ENCODE assay signal across 8 cellular contexts in the genomic region with DNA sequence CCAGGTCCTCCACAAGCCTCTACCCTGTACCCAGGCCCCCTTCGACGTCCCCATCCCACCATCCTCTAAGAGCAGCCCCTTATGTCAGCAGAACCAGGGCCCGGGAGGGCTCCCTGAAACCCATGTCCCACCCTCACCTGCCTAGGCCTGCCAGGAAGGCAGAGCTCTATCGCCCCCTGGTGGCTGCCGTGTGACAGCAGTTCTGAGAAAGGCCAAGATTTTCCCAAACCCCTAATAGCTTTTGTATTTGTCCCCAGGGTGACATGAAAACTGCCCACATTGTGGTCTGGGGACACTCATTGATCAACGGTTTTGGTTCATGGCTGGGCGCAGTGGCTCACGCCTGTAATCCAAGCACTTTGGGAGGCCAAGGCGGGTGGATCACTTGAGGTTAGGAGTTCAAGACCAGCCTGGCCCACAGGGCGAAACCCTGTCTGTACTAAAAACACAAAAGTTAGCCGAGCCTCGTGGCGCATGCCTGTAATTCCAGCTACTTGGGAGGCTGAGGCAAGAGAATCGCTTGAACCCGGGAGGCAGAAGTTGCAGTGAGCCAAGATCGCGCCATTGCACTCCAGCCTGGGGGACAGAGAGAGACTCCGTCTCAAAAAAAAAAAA. TPM values are rescaled to one million over a fixed set of nuclear protein-coding genes. Genes with fewer than 3 reads are reported as not detected.
DNase-seq lines count a peak whose midpoint lies in the region; ATAC-seq, FAIRE-seq and TF ChIP-seq lines count a peak whose summit lies in the region.
"Not testable (repeated sequence)": the region's sequence is repeated elsewhere in the genome, so short reads cannot be mapped to it uniquely, and the experiment has no call there.

No MANE protein-coding gene starts in this region.

- H3K9me2 ChIP-seq in SK-N-SH, result not testable (repeated sequence)

- peaks cover 0 to 32% of the 10 kb centered on the region in 2 experiments; a peak in 1 of 4 replicates for H3K4me1 ChIP-seq in SK-N-SH (ENCODE audit: control insufficient read depth in 1 of 2, insufficient read depth in 2 of 2, low read depth in 1 of 2, low read length in 1 of 2)
- H3K4me1 ChIP-seq in H1 (replicated peaks in 1 of 4; ENCODE audit: control insufficient read depth in 3 of 4, insufficient read depth in 4 of 4, low read length in 3 of 4), result not testable (repeated sequence)

- H3K4me3 Mint-ChIP-seq in activated T-cell treated with anti-CD3 and anti-CD28 coated beads, Interleukin-2, amount 50 U/mL, for 4 hours, result not testable (repeated sequence)

- POLR2A ChIA-PET in SK-N-SH (lab: Yijun Ruan, JAX), result not testable (repeated sequence)
- POLR2A ChIA-PET in H1 (lab: Charles Lee; ENCODE audit: partially characterized antibody), result interaction anchor here (0.7 to 1.6 kb wide), 3 partner anchors 9 to 114 kb away, joined by 3 to 7 read pairs (median 5); no protein-coding TSS in a partner anchor

- TF ChIP-seq RAD21 in SK-N-SH (IDR thresholded peaks at IDR 0.05; ENCODE audit: low read length) (peak; percentile 95), H1 (IDR thresholded peaks at IDR 0.05 in 1 of 2, conservative IDR thresholded peaks at IDR 0.05 in 1 of 2; ENCODE audit: low read depth in 2 of 2, low read length in 2 of 2) (peak; percentile 95 to 96)

- H2BK120ac ChIP-seq in H1 (replicated peaks; ENCODE audit: low read depth, low read length), result not testable (repeated sequence)

- 38% methylated on average over 14 of the region's 18 CpGs for whole genome bisulfite sequencing in SK-N-SH (ENCODE audit: low lambda C conversion rate)
- 44% methylated on average over 18 of the region's 18 CpGs; no CpG with 5 or more reads in 1 of the 2 experiments for WGBS in H1 (ENCODE audit: extremely low coverage in 1 of 2, insufficient coverage in 1 of 2, insufficient read length in 1 of 2, insufficient replicate concordance in 2 of 2, low coverage in 1 of 2, low lambda C conversion rate in 2 of 2, missing lambda C conversion rate in 1 of 2), 2 experiments

- not testable (repeated sequence) for H4K5ac ChIP-seq in H1 (ENCODE audit: insufficient read length, low read depth, low read length)

- not testable (repeated sequence) for H2AFZ ChIP-seq in SK-N-SH (ENCODE audit: low read depth); H1 (ENCODE audit: low read length)

- not testable (repeated sequence) for H2BK20ac ChIP-seq in H1 (ENCODE audit: low read length)

- H3K9ac ChIP-seq in SK-N-SH; H1 (replicated peaks in 1 of 4; ENCODE audit: extremely low read depth in 1 of 4, low read depth in 3 of 4, low read length in 3 of 4): not testable (repeated sequence)

- not testable (repeated sequence) for H3K18ac ChIP-seq in H1 (ENCODE audit: extremely low read depth, low read length)

- FAIRE-seq in H1 (lab: Jason Lieb, UNC), result peak; percentile 48

- not testable (repeated sequence) for TF ChIP-seq POLR2A in H1 (IDR thresholded peaks at IDR 0.05; ENCODE audit: control extremely low read depth in 1 of 2, low read depth in 2 of 2, low read length in 2 of 2)

- H2BK12ac ChIP-seq in H1 (ENCODE audit: low read depth, low read length), result not testable (repeated sequence)

- peak; percentile 18 for DNase-seq in NCI-H128 (lab: John Stamatoyannopoulos, UW; ENCODE audit: unreplicated experiment)
- DNase-seq in SK-N-SH, result peak; percentile 85
- DNase-seq in activated T-cell treated with anti-CD3 and anti-CD28 coated beads, Interleukin-2, amount 50 U/mL, for 4 hours, result peak; percentile 80
- DNase-seq in H1 (ENCODE audit: low read depth in 1 of 2, low spot score in 2 of 2), result peak; percentile 62 to 95
- peak; percentile 71 for DNase-seq in left lobe of liver (ENCODE audit: low spot score)
- peak; percentile 52 to 66 for DNase-seq in stimulated activated CD4-positive, alpha-beta T cell treated with anti-CD3 and anti-CD28 coated beads, Interleukin-15, amount 100 ng/mL, for 48 hours (ENCODE audit: low read depth in 2 of 2)

- not testable (repeated sequence) for H3F3A ChIP-seq in SK-N-SH (replicated peaks; ENCODE audit: insufficient read depth)

- H3K4ac ChIP-seq in H1 (replicated peaks; ENCODE audit: insufficient read length, low read depth, low read length), result not testable (repeated sequence)

- not testable (repeated sequence) for H3K9me3 Mint-ChIP-seq in activated T-cell treated with anti-CD3 and anti-CD28 coated beads, Interleukin-2, amount 50 U/mL, for 4 hours

- not testable (repeated sequence) for H3K9me3 ChIP-seq in SK-N-SH; H1 (ENCODE audit: insufficient read depth in 2 of 2, low read depth in 1 of 2, low read length in 1 of 2)

- H3K4me1 Mint-ChIP-seq in activated T-cell treated with anti-CD3 and anti-CD28 coated beads, Interleukin-2, amount 50 U/mL, for 4 hours (ENCODE audit: low read depth), result not testable (repeated sequence)

- CTCF ChIA-PET in SK-N-SH (lab: Yijun Ruan, JAX), result interaction anchor here (0.6 to 16.2 kb wide), 57 partner anchors 10 to 273 kb away, joined by 3 to 369 read pairs (median 5); partner anchors contain the start of genes CCDC27, LRRC47, TP73 and TPRG1L
- CTCF ChIA-PET in H1 (lab: Charles Lee; ENCODE audit: partially characterized antibody), result interaction anchor here (0.6 to 2.9 kb wide), 56 partner anchors 9 to 1914 kb away, joined by 3 to 49 read pairs (median 4); partner anchors contain the start of genes CCDC27 and TP73

- H3K27me3 ChIP-seq in SK-N-SH (ENCODE audit: insufficient read depth); H1 (replicated peaks in 1 of 4; ENCODE audit: control insufficient read depth in 3 of 4, extremely low read depth in 1 of 4, insufficient read depth in 3 of 4, low read length in 3 of 4): not testable (repeated sequence)

- H3K36me3 ChIP-seq in SK-N-SH (replicated peaks in 1 of 2; ENCODE audit: control insufficient read depth in 1 of 2, insufficient read depth in 2 of 2, low read length in 1 of 2); H1 (ENCODE audit: control insufficient read depth in 2 of 4, insufficient read depth in 4 of 4, low read length in 3 of 4): not testable (repeated sequence)

- H2BK5ac ChIP-seq in H1 (ENCODE audit: low read depth, low read length), result not testable (repeated sequence)

- H3K27ac ChIP-seq in 22Rv1; SK-N-SH (ENCODE audit: low read depth in 2 of 2, low read length in 1 of 2); H1 (ENCODE audit: low read depth, low read length): not testable (repeated sequence)

- H4K91ac ChIP-seq in H1 (replicated peaks; ENCODE audit: insufficient read length, low read length), result not testable (repeated sequence)

- H3K56ac ChIP-seq in H1 (replicated peaks; ENCODE audit: insufficient read length, low read depth, low read length), result not testable (repeated sequence)

- H3K4me3 ChIP-seq in SK-N-SH (ENCODE audit: low read depth in 2 of 2, low read length in 1 of 2), result peak overlapping the region in 1 of 2 experiments; percentile 29; a peak in 1 of 4 replicates
- H3K4me3 ChIP-seq in H1 (ENCODE audit: extremely low read depth in 1 of 4, insufficient read depth in 2 of 4, low read depth in 3 of 4, low read length in 4 of 4), result not testable (repeated sequence)

- not testable (repeated sequence) for H2AK5ac ChIP-seq in H1 (ENCODE audit: low read depth, low read length)

- H3K79me2 ChIP-seq in SK-N-SH (ENCODE audit: insufficient read depth); H1 (ENCODE audit: control insufficient read depth in 1 of 2, insufficient read depth in 2 of 2, low read length in 2 of 2): not testable (repeated sequence)

- not testable (repeated sequence) for H4K20me1 ChIP-seq in SK-N-SH (ENCODE audit: insufficient read depth); H1 (replicated peaks in 1 of 2; ENCODE audit: control insufficient read depth in 1 of 2, insufficient read depth in 2 of 2, low read length in 2 of 2)

- H3K23ac ChIP-seq in H1 (ENCODE audit: insufficient read length), result not testable (repeated sequence)

- not testable (repeated sequence) for H3K27me3 Mint-ChIP-seq in activated T-cell treated with anti-CD3 and anti-CD28 coated beads, Interleukin-2, amount 50 U/mL, for 4 hours (ENCODE audit: low read depth)

- H2BK15ac ChIP-seq in H1 (ENCODE audit: low read length), result not testable (repeated sequence)

- peak; percentile 97 for TF ChIP-seq CTCF in 22Rv1 (IDR thresholded peaks at IDR 0.05)
- TF ChIP-seq CTCF in GM12873 (IDR thresholded peaks at IDR 0.05; ENCODE audit: insufficient read depth, low read depth, low read length, missing control alignments), result peak; percentile 96
- TF ChIP-seq CTCF in SK-N-SH (IDR thresholded peaks at IDR 0.05), result peak; percentile 91
- TF ChIP-seq CTCF in H1 (IDR thresholded peaks at IDR 0.05; ENCODE audit: control extremely low read depth in 1 of 3, insufficient read depth in 1 of 3, low read depth in 1 of 3, low read length in 3 of 3), result peak in 2 of 3 experiments; percentile 93 to 96; a peak in 3 of 4 replicates

- TF ChIP-seq EP300 in SK-N-SH (IDR thresholded peaks at IDR 0.05; ENCODE audit: borderline replicate concordance in 1 of 2, low read depth in 1 of 2, low read length in 1 of 2); H1 (IDR thresholded peaks at IDR 0.05; ENCODE audit: borderline replicate concordance in 1 of 2, low read depth in 2 of 2, low read length in 2 of 2): not testable (repeated sequence)

- ATAC-seq in activated T-cell treated with anti-CD3 and anti-CD28 coated beads, Interleukin-2, amount 50 U/mL, for 4 hours, result peak; percentile 55 to 76
- peak; percentile 85 for ATAC-seq in left lobe of liver

- H4K8ac ChIP-seq in H1 (ENCODE audit: extremely low read depth, insufficient read depth, low read length), result not testable (repeated sequence)

- H3K14ac ChIP-seq in H1 (ENCODE audit: insufficient read length), result not testable (repeated sequence)

- not testable (repeated sequence) for H3K36me3 Mint-ChIP-seq in activated T-cell treated with anti-CD3 and anti-CD28 coated beads, Interleukin-2, amount 50 U/mL, for 4 hours (ENCODE audit: insufficient read depth)

- not testable (repeated sequence) for H3K79me1 ChIP-seq in H1 (ENCODE audit: low read depth, low read length)

- not testable (repeated sequence) for H3K4me2 ChIP-seq in SK-N-SH; H1 (ENCODE audit: insufficient read depth in 1 of 2, low read depth in 2 of 2, low read length in 2 of 2)

- H3K23me2 ChIP-seq in H1 (ENCODE audit: low read depth, low read length), result peaks cover 15% of the 10 kb centered on the region; the same call in 1 of the 2 replicates

RNA-seq across cellular contexts. Expression of gene CCDC27, which starts 27.7 kb away (rescaled TPM):
- polyA plus RNA-seq in SK-N-SH (2012; rRNA removed) (not detected in 2 replicates), H1 (2011; rRNA removed) (0.15 and 0.17 TPM in 2 replicates)
- not detected in 2 replicates for polyA plus RNA-seq in SK-N-SH (2012; cell fraction: cytosol; rRNA removed)
- polyA plus RNA-seq in SK-N-SH (2012; cell fraction: nucleus; rRNA removed), result not detected in 2 replicates
- total RNA-seq in activated T-cell treated with anti-CD3 and anti-CD28 coated beads, Interleukin-2, amount 50 U/mL, for 4 hours, result not detected
- not detected in 2 replicates for total RNA-seq in H1 (2021; fragmentation: NEBNext Ultra II Directional; extraction: Animal tissue kit (Norgen Biotek cat#: 25700))
- polyA plus RNA-seq in H1 (2011; cell fraction: cytosol; rRNA removed), result 0.12 TPM
- 0.26 TPM for polyA plus RNA-seq in H1 (2011; cell fraction: nucleus; rRNA removed)
- 0.08 to 0.36 TPM (median 0.20 TPM) in 4 replicates for polyA plus RNA-seq in H1 (2012, experiment 1 of 2)
- not detected for polyA plus RNA-seq in H1 (2012, experiment 2 of 2)
- 0.04 TPM for polyA plus RNA-seq in H1 (2013, experiment 1 of 2)
- 0.06 TPM for polyA plus RNA-seq in H1 (2013, experiment 2 of 2)
- 0.12 and 0.25 TPM in 2 replicates for polyA minus RNA-seq in H1 (2011; rRNA and poly(A)+ RNA removed)
- not detected for polyA minus RNA-seq in H1 (2011; cell fraction: cytosol; rRNA and poly(A)+ RNA removed)
- polyA minus RNA-seq in H1 (2011; cell fraction: nucleus; rRNA and poly(A)+ RNA removed), result 0.20 TPM
- not detected for total RNA-seq in left lobe of liver

RNA-seq across cellular contexts. Expression of gene SMIM1, which starts 48.0 kb away (rescaled TPM):
- 5.9 and 6.1 TPM in 2 replicates for polyA plus RNA-seq in SK-N-SH (2012; rRNA removed)
- 3.7 and 5.5 TPM in 2 replicates for polyA plus RNA-seq in SK-N-SH (2012; cell fraction: cytosol; rRNA removed)
- polyA plus RNA-seq in SK-N-SH (2012; cell fraction: nucleus; rRNA removed), result 2.6 and 4.2 TPM in 2 replicates
- total RNA-seq in activated T-cell treated with anti-CD3 and anti-CD28 coated beads, Interleukin-2, amount 50 U/mL, for 4 hours, result 1 to 10 TPM; 1.7 to 2.0 (median 1.9) TPM
- 6.1 and 7.7 TPM in 2 replicates for total RNA-seq in H1 (2021; fragmentation: NEBNext Ultra II Directional; extraction: Animal tissue kit (Norgen Biotek cat#: 25700))
- polyA plus RNA-seq in H1 (2011; rRNA removed), result 9.7 and 12.1 TPM in 2 replicates
- 6.3 TPM for polyA plus RNA-seq in H1 (2011; cell fraction: cytosol; rRNA removed)
- 4.4 TPM for polyA plus RNA-seq in H1 (2011; cell fraction: nucleus; rRNA removed)
- polyA plus RNA-seq in H1 (2012, experiment 1 of 2), result 2.5 to 6.1 TPM (median 4.8 TPM) in 3 of 4 replicates, not detected in the other
- 8.5 TPM for polyA plus RNA-seq in H1 (2012, experiment 2 of 2)
- 4.4 TPM for polyA plus RNA-seq in H1 (2013, experiment 1 of 2)
- 4.2 TPM for polyA plus RNA-seq in H1 (2013, experiment 2 of 2)
- 0.60 TPM in 1 of 2 replicates, not detected in the other for polyA minus RNA-seq in H1 (2011; rRNA and poly(A)+ RNA removed)
- polyA minus RNA-seq in H1 (2011; cell fraction: cytosol; rRNA and poly(A)+ RNA removed), result 18.3 TPM
- 9.5 TPM for polyA minus RNA-seq in H1 (2011; cell fraction: nucleus; rRNA and poly(A)+ RNA removed)
- total RNA-seq in left lobe of liver, result 4.9 TPM

Comparison
In these comparisons a context has a peak if more than half of its experiments do, and no peak if none do; other contexts are left out.
1. DNase-seq: peak in every context shown above with its lines; median percentile 85 in SK-N-SH; 80 in activated T-cell treated with anti-CD3 and anti-CD28 coated beads, Interleukin-2, amount 50 U/mL, for 4 hours; 78 in H1; 71 in left lobe of liver; 59 in stimulated activated CD4-positive, alpha-beta T cell treated with anti-CD3 and anti-CD28 coated beads, Interleukin-15, amount 100 ng/mL, for 48 hours; 18 in NCI-H128.